Comparison of ENCODE assay signal across 9 cellular contexts in the genomic region with DNA sequence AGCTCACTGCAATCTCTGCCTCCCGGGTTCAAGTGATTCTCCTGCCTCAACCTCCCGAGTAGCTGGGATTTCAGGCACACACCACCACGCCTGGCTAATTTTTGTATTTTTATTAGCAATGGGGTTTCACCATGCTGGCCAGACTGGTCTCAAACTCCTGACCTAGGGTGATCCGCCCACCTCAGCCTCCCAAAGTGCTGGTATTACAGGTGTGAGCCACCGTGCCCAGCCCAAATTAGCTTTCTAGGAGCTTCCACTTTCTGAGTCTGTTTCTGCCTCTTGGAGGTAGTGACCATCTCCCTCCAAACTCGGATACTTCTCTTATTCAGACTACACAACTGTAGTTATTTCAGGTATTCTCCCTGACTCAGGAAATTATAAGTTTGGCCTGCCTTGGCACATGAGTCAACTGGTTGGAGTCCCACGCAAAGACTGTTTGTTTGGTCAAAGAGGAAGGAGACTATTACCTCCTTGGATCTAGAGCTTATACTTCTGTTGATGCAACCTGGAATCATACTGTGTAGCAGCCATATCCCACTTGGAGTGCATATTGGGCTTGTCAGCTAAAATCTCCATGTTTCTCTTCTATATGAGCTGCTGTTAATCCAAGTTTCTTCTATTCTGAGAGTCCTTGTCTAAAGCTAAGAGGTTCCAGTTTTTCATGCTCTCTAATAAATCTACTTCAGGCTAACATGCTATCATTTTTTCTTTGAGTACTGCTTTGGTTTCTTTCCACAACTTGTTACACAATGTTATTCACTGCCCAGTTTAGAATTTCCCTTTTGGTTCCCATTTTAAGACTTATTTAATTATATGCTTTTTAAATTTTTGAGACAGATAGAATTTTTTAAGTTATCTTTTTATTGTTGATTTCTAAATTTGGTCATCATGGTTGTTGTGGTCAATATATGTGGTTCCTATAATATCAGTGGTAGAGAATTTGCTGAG. TPM values are rescaled to one million over a fixed set of nuclear protein-coding genes. Genes with fewer than 3 reads are reported as not detected.
DNase-seq lines count a peak whose midpoint lies in the region; ATAC-seq and TF ChIP-seq lines count a peak whose summit lies in the region.
"Had no signal": no experiment of that assay in that cellular context is flagged by ENCODE, and none has a peak within 500 bp of the region (broad histone marks: within the 10 kb centered on the region; RNA-seq: fewer than 3 reads in every experiment).

No MANE protein-coding gene starts in this region.

- H3K9me3 Mint-ChIP-seq in Calu3 (ENCODE audit: low read depth, unreplicated experiment), result no peaks in the 10 kb centered on the region
- no peaks in the 10 kb centered on the region for H3K9me3 Mint-ChIP-seq in effector memory CD8-positive, alpha-beta T cell

- H3K4me3 Mint-ChIP-seq in Calu3 (ENCODE audit: low read depth, unreplicated experiment), result no peak overlapping the region
- H3K4me3 Mint-ChIP-seq in effector memory CD8-positive, alpha-beta T cell, result peak overlapping the region in 1 of 2 donors; percentile 10

- 90% methylated on average over 7 of the region's 7 CpGs for WGBS in prostate gland

- peak overlapping the region; percentile 94 for H3K27ac Mint-ChIP-seq in Calu3 (ENCODE audit: unreplicated experiment)
- H3K27ac Mint-ChIP-seq in effector memory CD8-positive, alpha-beta T cell, result peak overlapping the region; percentile 64 to 90

- BruUV-seq in Calu3 (replicated peaks; lab: Mats Ljungman, UMichigan), result no TSS peak

- ATAC-seq in effector memory CD8-positive, alpha-beta T cell (replicated peaks), result no peak
- ATAC-seq: body of pancreas had no signal

- peaks cover 0 to 90% (median 9%) of the 10 kb centered on the region in 4 donors for H3K4me1 ChIP-seq in Peyer's patch
- H3K4me1 ChIP-seq in prostate gland (replicated peaks), result no peaks in the 10 kb centered on the region

- no peaks in the 10 kb centered on the region for H3K27me3 Mint-ChIP-seq in Calu3 (ENCODE audit: unreplicated experiment)
- no peaks in the 10 kb centered on the region for H3K27me3 Mint-ChIP-seq in effector memory CD8-positive, alpha-beta T cell

- H3K4me3 ChIP-seq in Peyer's patch (no peak overlapping the region), prostate gland (no peak overlapping the region)
- H3K4me3 ChIP-seq: body of pancreas had no signal

- H3K4me1 Mint-ChIP-seq in Calu3 (ENCODE audit: low read depth, unreplicated experiment), result peaks cover 94% of the 10 kb centered on the region
- peaks cover 57 to 63% of the 10 kb centered on the region in 2 donors for H3K4me1 Mint-ChIP-seq in effector memory CD8-positive, alpha-beta T cell (ENCODE audit: low read depth in 2 of 2)

- DNase-seq in Calu3 (no peak), Peyer's patch (peak in 1 of 3 donors; percentile 43), prostate gland (ENCODE audit: low spot score) (no peak), NCI-H1417 (lab: John Stamatoyannopoulos, UW) (no peak), globus pallidus (ENCODE audit: low spot score) (no peak), NCI-H1105 treated with DMSO at 0.1 percent for 48 hours (lab: John Stamatoyannopoulos, UW) (no peak)
- DNase-seq in effector memory CD8-positive, alpha-beta T cell, result no peak
- DNase-seq in stimulated activated CD8-positive, alpha-beta memory T cell treated with anti-CD3 and anti-CD28 coated beads, Interleukin-4, amount 100 ng/mL, for 48 hours, result no peak

- H3K36me3 ChIP-seq in Peyer's patch, result no peaks in the 10 kb centered on the region
- no peaks in the 10 kb centered on the region for H3K36me3 ChIP-seq in prostate gland

- H3K27me3 ChIP-seq in Peyer's patch, result no peaks in the 10 kb centered on the region
- H3K27me3 ChIP-seq in prostate gland (replicated peaks; ENCODE audit: insufficient read depth), result no peaks in the 10 kb centered on the region
- H3K27me3 ChIP-seq: body of pancreas had no signal

- no peaks in the 10 kb centered on the region for H3K9me3 ChIP-seq in Peyer's patch
- no peaks in the 10 kb centered on the region for H3K9me3 ChIP-seq in prostate gland
- H3K9me3 ChIP-seq: body of pancreas had no signal

- intact Hi-C loops in Calu3 (cut with micrococcal nuclease; ENCODE audit: unreplicated experiment) (no loop called here), prostate gland (cut with DNase I) (no loop called here)

- H3K27ac ChIP-seq in Peyer's patch, result peak overlapping the region in 3 of 4 donors; percentile 21 to 97 (median 26)
- H3K27ac ChIP-seq in prostate gland, result peak overlapping the region; percentile 47 to 63

- TF ChIP-seq CTCF in Calu3 (IDR thresholded peaks at IDR 0.05; ENCODE audit: unreplicated experiment) (no peak), Peyer's patch (IDR thresholded peaks at IDR 0.05) (no peak), prostate gland (IDR thresholded peaks at IDR 0.05) (no peak)

- H3K36me3 Mint-ChIP-seq in Calu3 (ENCODE audit: insufficient read depth, unreplicated experiment), result peaks cover 58% of the 10 kb centered on the region
- peaks cover 26% of the 10 kb centered on the region for H3K36me3 Mint-ChIP-seq in effector memory CD8-positive, alpha-beta T cell (ENCODE audit: insufficient read depth)

- TF ChIP-seq POLR2A in Peyer's patch (IDR thresholded peaks at IDR 0.05), result no peak
- TF ChIP-seq POLR2A in prostate gland (IDR thresholded peaks at IDR 0.05), result no peak

- CTCF ChIA-PET in Calu3 (lab: Charles Lee), result interaction anchor here (0.6 to 2.2 kb wide), 4 partner anchors 26 to 122 kb away, joined by 3 to 12 read pairs (median 3); partner anchors contain the start of gene KDM8

RNA-seq across cellular contexts. Expression of gene IL4R, which starts 7.5 kb away (rescaled TPM):
- total RNA-seq in Calu3 (2022), result 99.0 and 108 TPM in 2 replicates
- total RNA-seq in Peyer's patch, result 100 to 1,000 TPM in 1 of 4 donors, 10 to 100 TPM in 3; 32.2 to 104 (median 71.9) TPM
- 10 to 100 TPM; 30.7 to 89.2 TPM for total RNA-seq in prostate gland

RNA-seq across cellular contexts. Expression of gene NSMCE1, which starts 52.7 kb away (rescaled TPM):
- total RNA-seq in Calu3 (2022) (74.9 and 83.2 TPM in 2 replicates), Peyer's patch (10 to 100 TPM; 20.9 to 41.3 (median 30.6) TPM), prostate gland (10 to 100 TPM; 55.4 to 71.7 TPM)
